In the genomic region with DNA sequence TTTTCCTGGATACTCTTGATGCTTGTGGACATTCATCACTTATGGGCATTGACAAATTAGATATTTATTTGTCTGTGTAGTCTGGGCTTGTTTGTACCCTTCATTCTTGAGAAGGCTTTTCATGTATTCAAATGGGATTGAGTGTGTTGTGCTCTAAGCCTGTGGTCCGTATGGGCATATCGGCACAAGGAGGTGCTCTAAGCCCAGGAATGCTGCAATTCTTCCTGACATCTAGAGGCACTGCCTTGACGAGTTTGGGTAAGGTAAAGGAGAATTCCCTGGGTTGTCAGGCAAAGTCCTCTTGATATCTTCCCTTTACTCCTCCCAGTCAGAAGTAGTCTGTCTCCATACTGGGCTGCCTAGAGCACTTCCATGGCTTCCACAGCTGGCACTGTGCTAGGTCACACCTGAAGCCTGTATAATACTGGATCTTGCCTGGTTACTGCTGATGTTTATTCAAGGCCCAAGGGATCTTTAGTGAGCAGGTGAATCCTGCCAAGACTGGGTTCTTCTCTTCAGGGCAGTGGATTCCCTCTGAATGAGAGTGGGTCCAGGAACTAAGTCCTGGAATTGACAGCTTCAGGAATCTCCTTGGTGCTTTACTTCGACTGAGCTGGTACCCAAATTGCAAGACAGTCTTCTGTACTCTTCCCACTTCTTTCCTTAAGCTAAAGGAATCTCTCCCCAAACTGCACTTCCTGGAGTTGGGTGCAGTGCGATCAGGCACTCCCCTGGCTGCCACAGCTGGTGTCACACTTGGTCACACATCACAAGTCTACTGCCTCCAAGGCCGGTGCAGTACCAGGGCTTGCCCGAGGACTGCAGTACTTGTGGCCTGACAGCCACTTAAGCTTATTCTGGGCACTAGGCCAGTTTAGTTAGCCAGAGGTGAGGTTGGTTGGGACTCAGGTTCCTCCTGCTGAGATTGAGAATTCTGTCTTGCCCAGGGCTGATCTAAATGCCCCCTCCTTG, we compare ENCODE assay signal across 8 cellular contexts. TPM values are rescaled to one million over a fixed set of nuclear protein-coding genes. Genes with fewer than 3 reads are reported as not detected.
DNase-seq lines count a peak whose midpoint lies in the region; ATAC-seq and TF ChIP-seq lines count a peak whose summit lies in the region.

No MANE protein-coding gene starts in this region.

- H3K36me3 ChIP-seq in ascending aorta = peaks cover 5 to 13% of the 10 kb centered on the region in 2 donors

- peaks cover 10% of the 10 kb centered on the region for H3K4me1 Mint-ChIP-seq in activated CD4-positive, alpha-beta memory T cell treated with anti-CD3 and anti-CD28 coated beads for 36 hours (ENCODE audit: low read depth)
- peaks cover 19% of the 10 kb centered on the region for H3K4me1 Mint-ChIP-seq in activated T-cell treated with anti-CD3 and anti-CD28 coated beads, Interleukin-2, amount 50 U/mL, for 4 hours (ENCODE audit: low read depth)

- peaks cover 0 to 4% of the 10 kb centered on the region in 2 donors for H3K9me3 ChIP-seq in ascending aorta

- H3K4me1 ChIP-seq in ascending aorta = no peaks in the 10 kb centered on the region

- peaks cover 44% of the 10 kb centered on the region for H3K36me3 Mint-ChIP-seq in activated CD4-positive, alpha-beta memory T cell treated with anti-CD3 and anti-CD28 coated beads for 36 hours
- H3K36me3 Mint-ChIP-seq in activated T-cell treated with anti-CD3 and anti-CD28 coated beads, Interleukin-2, amount 50 U/mL, for 4 hours (ENCODE audit: insufficient read depth) = peaks cover 64% of the 10 kb centered on the region

- H3K27me3 Mint-ChIP-seq in activated CD4-positive, alpha-beta memory T cell treated with anti-CD3 and anti-CD28 coated beads for 36 hours = no peaks in the 10 kb centered on the region
- H3K27me3 Mint-ChIP-seq in activated T-cell treated with anti-CD3 and anti-CD28 coated beads, Interleukin-2, amount 50 U/mL, for 4 hours (ENCODE audit: low read depth) = no peaks in the 10 kb centered on the region

- peak; percentile 9 for TF ChIP-seq CTCF in choroid plexus epithelial cell (conservative IDR thresholded peaks at IDR 0.05; ENCODE audit: low read depth, low read length)
- no peak for TF ChIP-seq CTCF in ascending aorta (IDR thresholded peaks at IDR 0.05)

- H3K4me3 ChIP-seq in choroid plexus epithelial cell (ENCODE audit: low read depth, low read length) (no peak overlapping the region), ascending aorta (no peak overlapping the region)

- CTCF ChIA-PET in activated CD4-positive, alpha-beta memory T cell treated with anti-CD3 and anti-CD28 coated beads for 36 hours (lab: Charles Lee) = no interaction called here

- H3K27ac ChIP-seq in ascending aorta (no peak overlapping the region), substantia nigra (ENCODE audit: low read depth, low read length, poor library complexity, severe bottlenecking) (no peak overlapping the region)

- no peak overlapping the region for H3K4me3 Mint-ChIP-seq in activated CD4-positive, alpha-beta memory T cell treated with anti-CD3 and anti-CD28 coated beads for 36 hours
- H3K4me3 Mint-ChIP-seq in activated T-cell treated with anti-CD3 and anti-CD28 coated beads, Interleukin-2, amount 50 U/mL, for 4 hours = no peak overlapping the region

- DNase-seq in choroid plexus epithelial cell (ENCODE audit: low read depth) (peak; percentile 31), ascending aorta (ENCODE audit: low spot score in 2 of 2) (no peak), substantia nigra (lab: John Stamatoyannopoulos, UW) (no peak)
- no peak for DNase-seq in activated CD4-positive, alpha-beta memory T cell treated with anti-CD3 and anti-CD28 coated beads for 36 hours
- no peak for DNase-seq in activated T-cell treated with anti-CD3 and anti-CD28 coated beads, Interleukin-2, amount 50 U/mL, for 4 hours

- TF ChIP-seq RAD21 in Ishikawa (IDR thresholded peaks at IDR 0.05; ENCODE audit: low read depth) = peak; percentile 29; the same call in 1 of the 2 replicates

- intact Hi-C loops in activated CD4-positive, alpha-beta memory T cell treated with anti-CD3 and anti-CD28 coated beads for 36 hours (cut with micrococcal nuclease) = no loop called here
- intact Hi-C loops in ascending aorta (cut with DNase I) = no loop called here

- no peaks in the 10 kb centered on the region for H3K27me3 ChIP-seq in ascending aorta

- H3K27ac Mint-ChIP-seq in activated CD4-positive, alpha-beta memory T cell treated with anti-CD3 and anti-CD28 coated beads for 36 hours = no peak overlapping the region

- POLR2A ChIA-PET in activated CD4-positive, alpha-beta memory T cell treated with anti-CD3 and anti-CD28 coated beads for 36 hours (lab: Charles Lee) = no interaction called here

- ATAC-seq in GM18499 (IDR thresholded peaks at IDR 0.05; ENCODE audit: insufficient read depth, unreplicated experiment) (peak; percentile 83), GM21717 (IDR thresholded peaks at IDR 0.05; ENCODE audit: unreplicated experiment) (peak; percentile 96)
- ATAC-seq in activated T-cell treated with anti-CD3 and anti-CD28 coated beads, Interleukin-2, amount 50 U/mL, for 4 hours = no peak

- no peak for TF ChIP-seq EP300 in Ishikawa (IDR thresholded peaks at IDR 0.05; ENCODE audit: borderline replicate concordance)

- H3K9me3 Mint-ChIP-seq in activated CD4-positive, alpha-beta memory T cell treated with anti-CD3 and anti-CD28 coated beads for 36 hours = peaks cover 11% of the 10 kb centered on the region
- peaks cover 12% of the 10 kb centered on the region for H3K9me3 Mint-ChIP-seq in activated T-cell treated with anti-CD3 and anti-CD28 coated beads, Interleukin-2, amount 50 U/mL, for 4 hours

TF ChIP-seq in Ishikawa, 13 proteins besides CTCF, POLR2A, EP300 and RAD21:
- TF ChIP-seq TAF1 (IDR thresholded peaks at IDR 0.05; ENCODE audit: low read depth) = no peak
- TF ChIP-seq, protein P1, sequence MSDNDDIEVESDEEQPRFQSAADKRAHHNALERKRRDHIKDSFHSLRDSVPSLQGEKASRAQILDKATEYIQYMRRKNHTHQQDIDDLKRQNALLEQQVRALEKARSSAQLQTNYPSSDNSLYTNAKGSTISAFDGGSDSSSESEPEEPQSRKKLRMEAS (IDR thresholded peaks at IDR 0.05) = peak; percentile 22; the same call in 1 of the 2 replicates
- TF ChIP-seq, protein P2, sequence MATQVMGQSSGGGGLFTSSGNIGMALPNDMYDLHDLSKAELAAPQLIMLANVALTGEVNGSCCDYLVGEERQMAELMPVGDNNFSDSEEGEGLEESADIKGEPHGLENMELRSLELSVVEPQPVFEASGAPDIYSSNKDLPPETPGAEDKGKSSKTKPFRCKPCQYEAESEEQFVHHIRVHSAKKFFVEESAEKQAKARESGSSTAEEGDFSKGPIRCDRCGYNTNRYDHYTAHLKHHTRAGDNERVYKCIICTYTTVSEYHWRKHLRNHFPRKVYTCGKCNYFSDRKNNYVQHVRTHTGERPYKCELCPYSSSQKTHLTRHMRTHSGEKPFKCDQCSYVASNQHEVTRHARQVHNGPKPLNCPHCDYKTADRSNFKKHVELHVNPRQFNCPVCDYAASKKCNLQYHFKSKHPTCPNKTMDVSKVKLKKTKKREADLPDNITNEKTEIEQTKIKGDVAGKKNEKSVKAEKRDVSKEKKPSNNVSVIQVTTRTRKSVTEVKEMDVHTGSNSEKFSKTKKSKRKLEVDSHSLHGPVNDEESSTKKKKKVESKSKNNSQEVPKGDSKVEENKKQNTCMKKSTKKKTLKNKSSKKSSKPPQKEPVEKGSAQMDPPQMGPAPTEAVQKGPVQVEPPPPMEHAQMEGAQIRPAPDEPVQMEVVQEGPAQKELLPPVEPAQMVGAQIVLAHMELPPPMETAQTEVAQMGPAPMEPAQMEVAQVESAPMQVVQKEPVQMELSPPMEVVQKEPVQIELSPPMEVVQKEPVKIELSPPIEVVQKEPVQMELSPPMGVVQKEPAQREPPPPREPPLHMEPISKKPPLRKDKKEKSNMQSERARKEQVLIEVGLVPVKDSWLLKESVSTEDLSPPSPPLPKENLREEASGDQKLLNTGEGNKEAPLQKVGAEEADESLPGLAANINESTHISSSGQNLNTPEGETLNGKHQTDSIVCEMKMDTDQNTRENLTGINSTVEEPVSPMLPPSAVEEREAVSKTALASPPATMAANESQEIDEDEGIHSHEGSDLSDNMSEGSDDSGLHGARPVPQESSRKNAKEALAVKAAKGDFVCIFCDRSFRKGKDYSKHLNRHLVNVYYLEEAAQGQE (IDR thresholded peaks at IDR 0.05; ENCODE audit: low read depth) = no peak
- TF ChIP-seq NFIC (IDR thresholded peaks at IDR 0.05) = peak; percentile 83

RNA-seq across cellular contexts. Expression of a gene that starts 46.0 kb away (rescaled TPM):
- 10 to 100 TPM; 31.1 to 33.1 TPM for total RNA-seq in activated CD4-positive, alpha-beta memory T cell treated with anti-CD3 and anti-CD28 coated beads for 36 hours
- total RNA-seq in ascending aorta = 10.0 TPM
- 10 to 100 TPM; 23.0 to 25.6 (median 24.5) TPM for total RNA-seq in activated T-cell treated with anti-CD3 and anti-CD28 coated beads, Interleukin-2, amount 50 U/mL, for 4 hours

Comparison
In these comparisons a context has a peak if more than half of its experiments do, and no peak if none do; other contexts are left out.
1. ATAC-seq: peak in GM18499 (single experiment) and GM21717 (single experiment); none in activated T-cell treated with anti-CD3 and anti-CD28 coated beads, Interleukin-2, amount 50 U/mL, for 4 hours (0 of 2).